ENCODE assay signal across 18 cellular contexts in genomic region chr20:46705378-46705729, GRCh38. TPM values are rescaled to one million over a fixed set of nuclear protein-coding genes. Genes with fewer than 3 reads are reported as not detected.
DNase-seq lines count a peak whose midpoint lies in the region; ATAC-seq and TF ChIP-seq lines count a peak whose summit lies in the region.
"Had no signal": no experiment of that assay in that cellular context is flagged by ENCODE, and none has a peak within 500 bp of the region (broad histone marks: within the 10 kb centered on the region; RNA-seq: fewer than 3 reads in every experiment).

No MANE protein-coding gene starts in this region.

- no peak overlapping the region for H3K4ac ChIP-seq in neuronal stem cell (ENCODE audit: low read length)

- in situ Hi-C loops in GM13976 (cut with MboI; ENCODE audit: low sequenced_read_pairs, unreplicated experiment): no loop called here

- H3K4me2 ChIP-seq in neuronal stem cell (ENCODE audit: insufficient read depth, low read length, poor library complexity, severe bottlenecking): no peak overlapping the region

- H4K8ac ChIP-seq in neuronal stem cell (ENCODE audit: low read depth, low read length): no peak overlapping the region

- H3K23ac ChIP-seq in neuronal stem cell (ENCODE audit: low read depth, low read length, poor library complexity): no peak overlapping the region

- no peaks in the 10 kb centered on the region for H3K79me1 ChIP-seq in neuronal stem cell (ENCODE audit: low read depth, low read length)

- H3K4me3 ChIP-seq in neuronal stem cell (ENCODE audit: low read length in 2 of 2): no peak overlapping the region
- H3K4me3 ChIP-seq: coronary artery, left lung, mucosa of descending colon had no signal

- no peak overlapping the region for H2AK5ac ChIP-seq in neuronal stem cell (ENCODE audit: low read depth, low read length)

- H2AFZ ChIP-seq in neuronal stem cell (ENCODE audit: low read length): peak overlapping the region; percentile 25

- no CpG with 5 or more reads among the region's 4 CpGs for WGBS in neuronal stem cell (ENCODE audit: extremely low coverage in 2 of 2, insufficient read length in 2 of 2, insufficient replicate concordance in 1 of 2), 2 donors

- H3K14ac ChIP-seq in neuronal stem cell (ENCODE audit: low read length): no peak overlapping the region

- no peaks in the 10 kb centered on the region for H3K27me3 ChIP-seq in neuronal stem cell (ENCODE audit: control insufficient read depth in 3 of 3, insufficient read depth in 3 of 3, low read depth in 1 of 3, low read length in 3 of 3)
- H3K27me3 ChIP-seq: brain microvascular endothelial cell had no signal

- ATAC-seq in GM19328 (IDR thresholded peaks at IDR 0.05; ENCODE audit: unreplicated experiment): no peak
- ATAC-seq: activated T-cell treated with anti-CD3 and anti-CD28 coated beads, Interleukin-2, amount 50 U/mL, for 4 hours; HCT116; left lung; mucosa of descending colon; PC-3 had no signal

- DNase-seq in GM04504 (ENCODE audit: low read depth): peak; percentile 65
- peak; percentile 98 for DNase-seq in fibroblast of gingiva (ENCODE audit: low read depth)
- DNase-seq in neuronal stem cell (ENCODE audit: low spot score): no peak
- DNase-seq in SKM-1 treated with dmso at 0.1 percent for 144 hours (lab: John Stamatoyannopoulos, UW; ENCODE audit: unreplicated experiment): no peak
- DNase-seq in NCI-H1694 (lab: John Stamatoyannopoulos, UW): no peak
- no peak for DNase-seq in GM13976 (ENCODE audit: low spot score)
- DNase-seq: activated CD4-positive, alpha-beta memory T cell treated with anti-CD3 and anti-CD28 coated beads, Interleukin-2, amount 10 ng/mL, durations not matched to agents 7 days and 5 days; activated T-cell treated with anti-CD3 and anti-CD28 coated beads, Interleukin-2, amount 50 U/mL, for 4 hours; brain microvascular endothelial cell; GDM1; left lung; MM.1S; mucosa of descending colon; PC-3 had no signal

- no peak overlapping the region for H4K91ac ChIP-seq in neuronal stem cell (ENCODE audit: low read depth, low read length, poor library complexity)

- H3K18ac ChIP-seq in neuronal stem cell (ENCODE audit: low read length): no peak overlapping the region

- H2BK15ac ChIP-seq in neuronal stem cell (ENCODE audit: low read length): no peak overlapping the region

- no peak for TF ChIP-seq CTCF in GM13976 (IDR thresholded peaks at IDR 0.05; ENCODE audit: borderline replicate concordance, control extremely low read depth, extremely low read depth, insufficient read depth, missing control alignments)

- H2BK5ac ChIP-seq in neuronal stem cell (ENCODE audit: low read length): no peak overlapping the region

- no peak overlapping the region for H2BK120ac ChIP-seq in neuronal stem cell (ENCODE audit: low read depth, low read length)

- no peak overlapping the region for H3K9ac ChIP-seq in neuronal stem cell (ENCODE audit: low read depth, low read length, poor library complexity)

- H3K27ac ChIP-seq in neuronal stem cell (replicated peaks; ENCODE audit: low read length): no peak overlapping the region
- H3K27ac ChIP-seq: brain microvascular endothelial cell, C4-2B, left lung had no signal

- H2BK12ac ChIP-seq in neuronal stem cell (ENCODE audit: low read length): no peak overlapping the region

- peaks cover 6 to 14% of the 10 kb centered on the region in 2 donors for H3K4me1 ChIP-seq in neuronal stem cell (ENCODE audit: control insufficient read depth in 2 of 2, insufficient read depth in 1 of 2, low read depth in 1 of 2, low read length in 2 of 2)

- H3K9me3 ChIP-seq in neuronal stem cell (replicated peaks in 1 of 2; ENCODE audit: control insufficient read depth in 2 of 2, insufficient read depth in 1 of 2, low read depth in 1 of 2, low read length in 2 of 2): peaks cover 9 to 13% of the 10 kb centered on the region in 2 donors
- H3K9me3 ChIP-seq: mucosa of descending colon had no signal

- no peaks in the 10 kb centered on the region for H3K36me3 ChIP-seq in neuronal stem cell (replicated peaks in 1 of 2; ENCODE audit: control insufficient read depth in 2 of 2, insufficient read depth in 2 of 2, low read length in 2 of 2)
- H3K36me3 ChIP-seq: brain microvascular endothelial cell, left lung had no signal

RNA-seq across cellular contexts. Expression of gene SLC2A10, which starts 4.1 kb away (rescaled TPM):
- 7.8 TPM for polyA plus RNA-seq in neuronal stem cell (2013, experiment 1 of 2)
- 7.5 TPM for polyA plus RNA-seq in neuronal stem cell (2013, experiment 2 of 2)

RNA-seq across cellular contexts. Expression of gene TP53RK, which starts 16.1 kb away (rescaled TPM):
- polyA plus RNA-seq in neuronal stem cell (2013, experiment 1 of 2): 10.8 TPM
- polyA plus RNA-seq in neuronal stem cell (2013, experiment 2 of 2): 11.5 TPM

RNA-seq across cellular contexts. Expression of gene SLC13A3, which starts 54.1 kb away (rescaled TPM):
- 7.2 TPM for polyA plus RNA-seq in neuronal stem cell (2013, experiment 1 of 2)
- 7.5 TPM for polyA plus RNA-seq in neuronal stem cell (2013, experiment 2 of 2)

Comparison
In these comparisons a context has a peak if more than half of its experiments do, and no peak if none do; other contexts are left out.
1. DNase-seq: peak in GM04504 (single experiment) and fibroblast of gingiva (single experiment); none in neuronal stem cell (single experiment), SKM-1 treated with dmso at 0.1 percent for 144 hours (single experiment), NCI-H1694 (single experiment) and GM13976 (single experiment).